32 cellular contexts compared by ENCODE assay signal in genomic region chr7:24748521-24748920, GRCh38.
"Had no signal": no experiment of that assay in that cellular context is flagged by ENCODE, and none has a peak within 500 bp of the region (broad histone marks: within the 10 kb centered on the region; RNA-seq: fewer than 3 reads in every experiment).

No MANE protein-coding gene starts in this region.

- H3K27ac ChIP-seq: PC-9, RWPE1, WERI-Rb-1 had no signal

- FAIRE-seq: bronchial epithelial cell, RCC 7860 had no signal

- H3K36me3 ChIP-seq: WERI-Rb-1 had no signal

- H3K27ac Mint-ChIP-seq: activated CD4-positive, alpha-beta T cell treated with anti-CD3 and anti-CD28 coated beads, Interleukin-2, amount 10 ng/mL, durations not matched to agents 24 days and 14 days; activated CD8-positive, alpha-beta T cell treated with anti-CD3 and anti-CD28 coated beads for 36 hours; activated naive CD4-positive, alpha-beta T cell treated with anti-CD3 and anti-CD28 coated beads for 36 hours; activated naive CD8-positive, alpha-beta T cell treated with anti-CD3 and anti-CD28 coated beads, Interleukin-2, amount 10 ng/mL, durations not matched to agents 7 days and 5 days; activated T-cell treated with anti-CD3 and anti-CD28 coated beads, Interleukin-2, amount 50 U/mL, for 72 hours; activated T-helper 17 cell treated with anti-CD3 and anti-CD28 coated beads, Interleukin-2, amount 50 U/mL, for 72 hours; brain had no signal

- H3K4me3 Mint-ChIP-seq: activated CD4-positive, alpha-beta T cell treated with anti-CD3 and anti-CD28 coated beads, Interleukin-2, amount 10 ng/mL, durations not matched to agents 24 days and 14 days; activated CD8-positive, alpha-beta T cell treated with anti-CD3 and anti-CD28 coated beads for 36 hours; activated naive CD4-positive, alpha-beta T cell treated with anti-CD3 and anti-CD28 coated beads for 36 hours; activated naive CD8-positive, alpha-beta T cell treated with anti-CD3 and anti-CD28 coated beads, Interleukin-2, amount 10 ng/mL, durations not matched to agents 7 days and 5 days; activated T-cell treated with anti-CD3 and anti-CD28 coated beads, Interleukin-2, amount 50 U/mL, for 72 hours; activated T-helper 17 cell treated with anti-CD3 and anti-CD28 coated beads, Interleukin-2, amount 50 U/mL, for 72 hours; brain had no signal

- ATAC-seq: activated CD8-positive, alpha-beta T cell treated with anti-CD3 and anti-CD28 coated beads for 36 hours; activated T-cell treated with anti-CD3 and anti-CD28 coated beads, Interleukin-2, amount 50 U/mL, for 72 hours; activated T-helper 17 cell treated with anti-CD3 and anti-CD28 coated beads, Interleukin-2, amount 50 U/mL, for 72 hours; Right ventricle myocardium inferior had no signal

- H2AFZ ChIP-seq: PC-9 had no signal

- H3K27me3 Mint-ChIP-seq: brain had no signal

- H3K4me1 Mint-ChIP-seq: activated T-helper 17 cell treated with anti-CD3 and anti-CD28 coated beads, Interleukin-2, amount 50 U/mL, for 72 hours had no signal

- H3K4me3 ChIP-seq: PC-9 had no signal

- H3K36me3 Mint-ChIP-seq: activated naive CD8-positive, alpha-beta T cell treated with anti-CD3 and anti-CD28 coated beads, Interleukin-2, amount 10 ng/mL, durations not matched to agents 7 days and 5 days had no signal

- DNase-seq: activated CD4-positive, alpha-beta T cell treated with anti-CD3 and anti-CD28 coated beads, Interleukin-2, amount 10 ng/mL, durations not matched to agents 24 days and 14 days; activated CD4-positive, alpha-beta T cell treated with anti-CD3 and anti-CD28 coated beads, Interleukin-2, amount 50 U/mL, for 4 hours; activated CD8-positive, alpha-beta T cell treated with anti-CD3 and anti-CD28 coated beads for 36 hours; activated gamma-delta T cell; activated naive CD4-positive, alpha-beta T cell treated with anti-CD3 and anti-CD28 coated beads for 36 hours; activated naive CD8-positive, alpha-beta T cell treated with anti-CD3 and anti-CD28 coated beads, Interleukin-2, amount 10 ng/mL, durations not matched to agents 7 days and 5 days; activated T-cell treated with anti-CD3 and anti-CD28 coated beads, Interleukin-2, amount 50 U/mL, for 1 hour; activated T-cell treated with anti-CD3 and anti-CD28 coated beads, Interleukin-2, amount 50 U/mL, for 72 hours; anterior cingulate cortex; caudate nucleus; cerebellar nuclear complex; NCI-H1092 treated with DMSO at 0.1 percent for 48 hours; NCI-H1417; NCI-H146; NCI-H187; NCI-H2029 treated with DMSO at 0.1 percent for 48 hours; NCI-H2107; NCI-H2171; NCI-H510A; NCI-H526; NCI-H748 treated with DMSO at 0.1 percent for 48 hours; NK-92 treated with Interleukin-12 subunit alpha and Interleukin-12 subunit beta, amount 100 ng/mL, for 24 hours; PC-9; SIG-M5; T1000; WERI-Rb-1 had no signal

- H3K9me3 Mint-ChIP-seq: activated CD8-positive, alpha-beta T cell treated with anti-CD3 and anti-CD28 coated beads for 36 hours; activated naive CD4-positive, alpha-beta T cell treated with anti-CD3 and anti-CD28 coated beads for 36 hours; activated naive CD8-positive, alpha-beta T cell treated with anti-CD3 and anti-CD28 coated beads, Interleukin-2, amount 10 ng/mL, durations not matched to agents 7 days and 5 days; activated T-cell treated with anti-CD3 and anti-CD28 coated beads, Interleukin-2, amount 50 U/mL, for 72 hours; activated T-helper 17 cell treated with anti-CD3 and anti-CD28 coated beads, Interleukin-2, amount 50 U/mL, for 72 hours; brain had no signal

- H3K4me2 ChIP-seq: PC-9 had no signal
